ENCODE assay signal across 8 cellular contexts in genomic region chr9:136843159-136843800, GRCh38. TPM values are rescaled to one million over a fixed set of nuclear protein-coding genes. Genes with fewer than 3 reads are reported as not detected.
DNase-seq lines count a peak whose midpoint lies in the region; ATAC-seq and TF ChIP-seq lines count a peak whose summit lies in the region.
"Not testable (repeated sequence)": the region's sequence is repeated elsewhere in the genome, so short reads cannot be mapped to it uniquely, and the experiment has no call there.

No MANE protein-coding gene starts in this region.

- intact Hi-C loops in PC-3 (cut with micrococcal nuclease), result loop anchor here (10.0 kb wide), 1 partner anchor 152 kb away; the partner anchor contains the start of genes CLIC3 and PAXX
- intact Hi-C loops in heart left ventricle (cut with DNase I), result loop anchor here in 4 of 10 donors (5.0 to 10.0 kb wide), 3 partner anchors 48 to 192 kb away; partner anchors contain the start of genes CCDC183 (in 2 of the 4), FUT7 (in 2 of the 4), TMEM141 (in 2 of the 4) and FBXW5 (in 1 of the 4)
- intact Hi-C loops in spleen (cut with DNase I; ENCODE audit: low total_unique reads), result loop anchor here (10.0 kb wide), 1 partner anchor 102 kb away; the partner anchor contains the start of genes C8G and FBXW5

- H3F3A ChIP-seq in GM23338 (replicated peaks; ENCODE audit: low read depth); PC-3 (ENCODE audit: low read length, unreplicated experiment): not testable (repeated sequence)

- not testable (repeated sequence) for H4K20me1 ChIP-seq in GM23338 (replicated peaks; ENCODE audit: insufficient read depth); PC-3 (ENCODE audit: low read length)

- H3K4me1 ChIP-seq in BE2C, result peaks cover 38% of the 10 kb centered on the region
- H3K4me1 ChIP-seq in GM23338 (ENCODE audit: insufficient read depth), result peaks cover 15% of the 10 kb centered on the region; the same call in 1 of the 2 replicates
- H3K4me1 ChIP-seq in PC-3 (ENCODE audit: insufficient read depth, low read length), result not testable (repeated sequence)
- peaks cover 10 to 69% (median 36%) of the 10 kb centered on the region in 12 donors for H3K4me1 ChIP-seq in heart left ventricle
- H3K4me1 ChIP-seq in spleen, result peaks cover 38 to 87% (median 71%) of the 10 kb centered on the region in 6 donors

- ATAC-seq in GM23338; activated CD8-positive, alpha-beta T cell treated with anti-CD3 and anti-CD28 coated beads, Interleukin-2, amount 10 ng/mL, durations not matched to agents 7 days and 5 days; naive thymus-derived CD8-positive, alpha-beta T cell: not testable (repeated sequence)
- ATAC-seq in PC-3 (peak; percentile 2; the same call in 1 of the 2 replicates), heart left ventricle (peak in 1 of 4 donors; percentile 27)

- not testable (repeated sequence) for H3K9me3 Mint-ChIP-seq in GM23338; activated CD8-positive, alpha-beta T cell treated with anti-CD3 and anti-CD28 coated beads, Interleukin-2, amount 10 ng/mL, durations not matched to agents 7 days and 5 days (ENCODE audit: insufficient read depth); brain; naive thymus-derived CD8-positive, alpha-beta T cell

- H3K9me2 ChIP-seq in GM23338 (ENCODE audit: insufficient read depth); PC-3 (replicated peaks; ENCODE audit: low read length): not testable (repeated sequence)

- H3K4me3 Mint-ChIP-seq in GM23338 (peak overlapping the region; percentile 54), brain (peak overlapping the region; percentile 40 to 84 (median 78))
- peak overlapping the region; percentile 56 for H3K4me3 Mint-ChIP-seq in activated CD8-positive, alpha-beta T cell treated with anti-CD3 and anti-CD28 coated beads, Interleukin-2, amount 10 ng/mL, durations not matched to agents 7 days and 5 days
- peak overlapping the region; percentile 48 to 80 (median 70) for H3K4me3 Mint-ChIP-seq in naive thymus-derived CD8-positive, alpha-beta T cell

- H3K27ac ChIP-seq in GM23338 (ENCODE audit: low read depth); PC-3 (ENCODE audit: low read length): not testable (repeated sequence)
- H3K27ac ChIP-seq in heart left ventricle (peak overlapping the region in 3 of 12 donors; percentile 50 to 82 (median 78)), spleen (peak overlapping the region in 5 of 8 donors; percentile 81 to 90 (median 87))

- DNase-seq in BE2C; GM23338 (ENCODE audit: low spot score); PC-3; activated CD8-positive, alpha-beta T cell treated with anti-CD3 and anti-CD28 coated beads, Interleukin-2, amount 10 ng/mL, durations not matched to agents 7 days and 5 days; heart left ventricle; naive thymus-derived CD8-positive, alpha-beta T cell; spleen: not testable (repeated sequence)

- POLR2A ChIA-PET in PC-3 (lab: Charles Lee; ENCODE audit: unreplicated experiment), result not testable (repeated sequence)
- POLR2A ChIA-PET in activated CD8-positive, alpha-beta T cell treated with anti-CD3 and anti-CD28 coated beads, Interleukin-2, amount 10 ng/mL, durations not matched to agents 7 days and 5 days (lab: Charles Lee), result interaction anchor here (0.7 kb wide), 1 partner anchor 35 kb away, joined by 3 read pairs; no protein-coding TSS in a partner anchor
- POLR2A ChIA-PET in naive thymus-derived CD8-positive, alpha-beta T cell (lab: Charles Lee), result interaction anchor here (1.0 to 3.8 kb wide), 7 partner anchors 34 to 192 kb away, joined by 3 to 17 read pairs (median 5); partner anchors contain the start of genes RABL6 and TRAF2

- CTCF ChIA-PET in PC-3 (lab: Charles Lee), result interaction anchor here (1.6 kb wide), 1 partner anchor 59 kb away, joined by 3 read pairs; no protein-coding TSS in a partner anchor
- CTCF ChIA-PET in activated CD8-positive, alpha-beta T cell treated with anti-CD3 and anti-CD28 coated beads, Interleukin-2, amount 10 ng/mL, durations not matched to agents 7 days and 5 days (lab: Charles Lee), result interaction anchor here (0.8 to 4.9 kb wide), 25 partner anchors 9 to 286 kb away, joined by 3 to 37 read pairs (median 5); partner anchors contain the start of genes ABCA2, C8G, FBXW5 and FUT7

- not testable (repeated sequence) for H3K4me2 ChIP-seq in GM23338
- peak overlapping the region; percentile 62 for H3K4me2 ChIP-seq in PC-3 (ENCODE audit: low read length)

- H3K4me3 ChIP-seq in BE2C (ENCODE audit: low read depth, low read length) (peak overlapping the region; percentile 35), GM23338 (peak overlapping the region; percentile 46; the same call in 1 of the 2 replicates), heart left ventricle (peak overlapping the region in 9 of 12 donors; percentile 5 to 70 (median 55)), spleen (peak overlapping the region in 7 of 8 donors; percentile 55 to 95 (median 65))
- H3K4me3 ChIP-seq in PC-3 (ENCODE audit: low read length), result not testable (repeated sequence)

- H3K36me3 ChIP-seq in BE2C (peaks cover 22% of the 10 kb centered on the region), heart left ventricle (peaks cover 0 to 28% (median 13%) of the 10 kb centered on the region in 9 donors), spleen (peaks cover 0 to 48% (median 22%) of the 10 kb centered on the region in 6 donors)
- not testable (repeated sequence) for H3K36me3 ChIP-seq in GM23338 (ENCODE audit: insufficient read depth); PC-3 (ENCODE audit: low read depth, low read length)

- H2AFZ ChIP-seq in GM23338; PC-3 (ENCODE audit: low read length): not testable (repeated sequence)

- not testable (repeated sequence) for TF ChIP-seq POLR2A in heart left ventricle (IDR thresholded peaks at IDR 0.05); spleen (IDR thresholded peaks at IDR 0.05)

- not testable (repeated sequence) for H3K79me2 ChIP-seq in GM23338 (replicated peaks; ENCODE audit: insufficient read depth); PC-3 (ENCODE audit: low read length)

- TF ChIP-seq CTCF in BE2C (IDR thresholded peaks at IDR 0.05; ENCODE audit: low read depth, low read length); GM23338 (conservative IDR thresholded peaks at IDR 0.05; ENCODE audit: low read depth in 2 of 2); PC-3 (conservative IDR thresholded peaks at IDR 0.05; ENCODE audit: low read depth, low read length); brain (conservative IDR thresholded peaks at IDR 0.05); heart left ventricle (IDR thresholded peaks at IDR 0.05); spleen (IDR thresholded peaks at IDR 0.05 in 8 of 11, conservative IDR thresholded peaks at IDR 0.05 in 3 of 11): not testable (repeated sequence)

- H3K4me1 Mint-ChIP-seq in GM23338 (peaks cover 26% of the 10 kb centered on the region), brain (peaks cover 37% of the 10 kb centered on the region)
- peaks cover 23% of the 10 kb centered on the region for H3K4me1 Mint-ChIP-seq in activated CD8-positive, alpha-beta T cell treated with anti-CD3 and anti-CD28 coated beads, Interleukin-2, amount 10 ng/mL, durations not matched to agents 7 days and 5 days (ENCODE audit: low read depth)
- H3K4me1 Mint-ChIP-seq in naive thymus-derived CD8-positive, alpha-beta T cell, result peaks cover 13 to 29% (median 23%) of the 10 kb centered on the region in 4 donors

- not testable (repeated sequence) for H3K27me3 ChIP-seq in BE2C; PC-3 (ENCODE audit: low read length)
- H3K27me3 ChIP-seq in GM23338 (ENCODE audit: insufficient read depth), result peaks cover 13% of the 10 kb centered on the region
- peaks cover 0 to 44% (median 19%) of the 10 kb centered on the region in 9 donors for H3K27me3 ChIP-seq in heart left ventricle
- H3K27me3 ChIP-seq in spleen (replicated peaks in 1 of 7), result peaks cover 0 to 53% (median 44%) of the 10 kb centered on the region in 7 donors

- H3K9me3 ChIP-seq in BE2C; PC-3 (ENCODE audit: low read length); heart left ventricle; spleen: not testable (repeated sequence)

- peaks cover 52% of the 10 kb centered on the region for H3K27me3 Mint-ChIP-seq in GM23338 (ENCODE audit: insufficient read depth, low read depth, poor library complexity)
- peaks cover 13% of the 10 kb centered on the region for H3K27me3 Mint-ChIP-seq in activated CD8-positive, alpha-beta T cell treated with anti-CD3 and anti-CD28 coated beads, Interleukin-2, amount 10 ng/mL, durations not matched to agents 7 days and 5 days (ENCODE audit: low read depth)
- H3K27me3 Mint-ChIP-seq in brain, result not testable (repeated sequence)
- peaks cover 0 to 26% (median 2%) of the 10 kb centered on the region in 5 donors for H3K27me3 Mint-ChIP-seq in naive thymus-derived CD8-positive, alpha-beta T cell

- not testable (repeated sequence) for H3K27ac Mint-ChIP-seq in GM23338; activated CD8-positive, alpha-beta T cell treated with anti-CD3 and anti-CD28 coated beads, Interleukin-2, amount 10 ng/mL, durations not matched to agents 7 days and 5 days
- H3K27ac Mint-ChIP-seq in brain, result peak overlapping the region in 3 of 5 experiments; percentile 76 to 81 (median 80)
- H3K27ac Mint-ChIP-seq in naive thymus-derived CD8-positive, alpha-beta T cell, result peak overlapping the region in 6 of 10 donors; percentile 24 to 73 (median 66)

- H3K9ac ChIP-seq in PC-3 (ENCODE audit: low read length), result not testable (repeated sequence)

- 17 to 23% (median 22%) methylated on average over 6 to 21 of the region's 21 CpGs for WGBS in heart left ventricle, 4 donors
- 8 to 19% (median 12%) methylated on average over 11 to 20 of the region's 21 CpGs for WGBS in spleen, 5 donors

- not testable (repeated sequence) for BruUV-seq in PC-3 (replicated peaks; lab: Mats Ljungman, UMichigan)

- H3K36me3 Mint-ChIP-seq in GM23338 (ENCODE audit: low read depth), result peaks cover 11% of the 10 kb centered on the region
- H3K36me3 Mint-ChIP-seq in activated CD8-positive, alpha-beta T cell treated with anti-CD3 and anti-CD28 coated beads, Interleukin-2, amount 10 ng/mL, durations not matched to agents 7 days and 5 days (ENCODE audit: low read depth), result peaks cover 17% of the 10 kb centered on the region
- not testable (repeated sequence) for H3K36me3 Mint-ChIP-seq in brain
- H3K36me3 Mint-ChIP-seq in naive thymus-derived CD8-positive, alpha-beta T cell, result peaks cover 0 to 13% (median 0%) of the 10 kb centered on the region in 3 donors

RNA-seq across cellular contexts. Expression of gene AJM1, which starts 1.0 kb away (rescaled TPM):
- 37.9 TPM for polyA plus RNA-seq in BE2C (2012; ENCODE audit: insufficient read depth, insufficient read length, low read depth)
- 0.12 and 0.49 TPM in 2 replicates for total RNA-seq in GM23338 (2014; rRNA removed; shearing (Covaris generic))
- polyA plus RNA-seq in GM23338 (2016; fragmentation: Nextera tagmentation; extraction: Ambion mirVana) (0.28 and 0.36 TPM in 2 replicates), brain (ENCODE audit: insufficient read depth, low read depth, low replicate concordance) (10.5 TPM), heart left ventricle (1 to 10 TPM; 2.8 to 5.5 TPM), spleen (1 to 10 TPM in 2 of 3 donors, under 1 TPM in 1; 0.91 to 3.9 (median 1.0) TPM)
- total RNA-seq in PC-3 (2014; rRNA removed) (1.4 and 2.6 TPM in 2 replicates), heart left ventricle (1 to 10 TPM; 2.6 to 7.0 (median 6.2) TPM), spleen (10 to 100 TPM in 1 of 7 donors, 1 to 10 TPM in 6; 3.3 to 13.1 (median 6.3) TPM)
- 1 to 10 TPM; 5.3 to 5.6 TPM for total RNA-seq in activated CD8-positive, alpha-beta T cell treated with anti-CD3 and anti-CD28 coated beads, Interleukin-2, amount 10 ng/mL, durations not matched to agents 7 days and 5 days
- 1 to 10 TPM; 1.3 TPM for total RNA-seq in naive thymus-derived CD8-positive, alpha-beta T cell
- polyA plus RNA-seq in naive thymus-derived CD8-positive, alpha-beta T cell, result under 1 TPM in 2 of 3 donors, not detected in 1; 0.05 to 0.10 TPM

RNA-seq across cellular contexts. Expression of gene PHPT1, which starts 5.9 kb away (rescaled TPM):
- 544 TPM for polyA plus RNA-seq in BE2C (2012; ENCODE audit: insufficient read depth, insufficient read length, low read depth)
- 67.1 and 86.2 TPM in 2 replicates for total RNA-seq in GM23338 (2014; rRNA removed; shearing (Covaris generic))
- polyA plus RNA-seq in GM23338 (2016; fragmentation: Nextera tagmentation; extraction: Ambion mirVana) (437 and 509 TPM in 2 replicates), brain (ENCODE audit: insufficient read depth, low read depth, low replicate concordance) (259 TPM), heart left ventricle (100 to 1,000 TPM; 225 to 717 TPM), spleen (100 to 1,000 TPM in 2 of 3 donors, 10 to 100 TPM in 1; 95.9 to 117 (median 106) TPM)
- total RNA-seq in PC-3 (2014; rRNA removed) (83.2 and 111 TPM in 2 replicates), heart left ventricle (100 to 1,000 TPM; 230 to 386 (median 266) TPM), spleen (10 to 100 TPM; 32.3 to 71.0 (median 63.3) TPM)
- 100 to 1,000 TPM; 108 to 119 TPM for total RNA-seq in activated CD8-positive, alpha-beta T cell treated with anti-CD3 and anti-CD28 coated beads, Interleukin-2, amount 10 ng/mL, durations not matched to agents 7 days and 5 days
- 10 to 100 TPM; 25.2 to 29.6 TPM for total RNA-seq in naive thymus-derived CD8-positive, alpha-beta T cell
- 10 to 100 TPM; 82.6 to 98.1 (median 83.1) TPM for polyA plus RNA-seq in naive thymus-derived CD8-positive, alpha-beta T cell

RNA-seq across cellular contexts. Expression of gene MAMDC4, which starts 8.9 kb away (rescaled TPM):
- 4.4 TPM for polyA plus RNA-seq in BE2C (2012; ENCODE audit: insufficient read depth, insufficient read length, low read depth)
- 4.1 and 6.8 TPM in 2 replicates for total RNA-seq in GM23338 (2014; rRNA removed; shearing (Covaris generic))
- 1.7 and 2.7 TPM in 2 replicates for polyA plus RNA-seq in GM23338 (2016; fragmentation: Nextera tagmentation; extraction: Ambion mirVana)
- 3.0 and 5.3 TPM in 2 replicates for total RNA-seq in PC-3 (2014; rRNA removed)
- 10 to 100 TPM; 14.7 to 15.8 TPM for total RNA-seq in activated CD8-positive, alpha-beta T cell treated with anti-CD3 and anti-CD28 coated beads, Interleukin-2, amount 10 ng/mL, durations not matched to agents 7 days and 5 days
- polyA plus RNA-seq in brain (ENCODE audit: insufficient read depth, low read depth, low replicate concordance), result 0.93 TPM
- 1 to 10 TPM; 2.9 to 8.3 (median 6.1) TPM for total RNA-seq in heart left ventricle
- polyA plus RNA-seq in heart left ventricle, result 10 to 100 TPM in 1 of 2 donors, 1 to 10 TPM in 1; 4.5 to 14.9 TPM
- 1 to 10 TPM; 6.3 to 7.5 TPM for total RNA-seq in naive thymus-derived CD8-positive, alpha-beta T cell
- under 1 TPM in 2 of 3 donors, not detected in 1; 0.14 to 0.35 TPM for polyA plus RNA-seq in naive thymus-derived CD8-positive, alpha-beta T cell
- total RNA-seq in spleen, result 10 to 100 TPM in 5 of 7 donors, 1 to 10 TPM in 2; 5.4 to 20.8 (median 11.3) TPM
- polyA plus RNA-seq in spleen, result 10 to 100 TPM in 2 of 3 donors, 1 to 10 TPM in 1; 4.9 to 32.0 (median 12.7) TPM

RNA-seq across cellular contexts. Expression of gene EDF1, which starts 22.8 kb away (rescaled TPM):
- polyA plus RNA-seq in BE2C (2012; ENCODE audit: insufficient read depth, insufficient read length, low read depth), result 1,797 TPM
- total RNA-seq in GM23338 (2014; rRNA removed; shearing (Covaris generic)), result 273 and 326 TPM in 2 replicates
- polyA plus RNA-seq in GM23338 (2016; fragmentation: Nextera tagmentation; extraction: Ambion mirVana) (793 and 860 TPM in 2 replicates), brain (ENCODE audit: insufficient read depth, low read depth, low replicate concordance) (974 TPM), heart left ventricle (100 to 1,000 TPM; 454 to 605 TPM), spleen (100 to 1,000 TPM; 347 to 462 (median 441) TPM)
- total RNA-seq in PC-3 (2014; rRNA removed) (544 and 562 TPM in 2 replicates), heart left ventricle (100 to 1,000 TPM; 289 to 467 (median 341) TPM), spleen (100 to 1,000 TPM; 184 to 241 (median 225) TPM)
- total RNA-seq in activated CD8-positive, alpha-beta T cell treated with anti-CD3 and anti-CD28 coated beads, Interleukin-2, amount 10 ng/mL, durations not matched to agents 7 days and 5 days, result 100 to 1,000 TPM; 279 to 310 TPM
- total RNA-seq in naive thymus-derived CD8-positive, alpha-beta T cell, result 100 to 1,000 TPM; 291 to 301 TPM
- polyA plus RNA-seq in naive thymus-derived CD8-positive, alpha-beta T cell, result 100 to 1,000 TPM; 319 to 403 (median 380) TPM

RNA-seq across cellular contexts. Expression of gene RABL6, which starts 35.5 kb away (rescaled TPM):
- 164 TPM for polyA plus RNA-seq in BE2C (2012; ENCODE audit: insufficient read depth, insufficient read length, low read depth)
- total RNA-seq in GM23338 (2014; rRNA removed; shearing (Covaris generic)), result 117 and 127 TPM in 2 replicates
- polyA plus RNA-seq in GM23338 (2016; fragmentation: Nextera tagmentation; extraction: Ambion mirVana), result 59.1 and 66.7 TPM in 2 replicates
- 84.3 and 113 TPM in 2 replicates for total RNA-seq in PC-3 (2014; rRNA removed)
- total RNA-seq in activated CD8-positive, alpha-beta T cell treated with anti-CD3 and anti-CD28 coated beads, Interleukin-2, amount 10 ng/mL, durations not matched to agents 7 days and 5 days, result 100 to 1,000 TPM; 117 to 118 TPM
- 170 TPM for polyA plus RNA-seq in brain (ENCODE audit: insufficient read depth, low read depth, low replicate concordance)
- 10 to 100 TPM; 59.4 to 82.2 (median 71.6) TPM for total RNA-seq in heart left ventricle
- 10 to 100 TPM; 63.5 to 90.8 TPM for polyA plus RNA-seq in heart left ventricle
- 10 to 100 TPM; 72.3 to 74.5 TPM for total RNA-seq in naive thymus-derived CD8-positive, alpha-beta T cell
- polyA plus RNA-seq in naive thymus-derived CD8-positive, alpha-beta T cell, result 10 to 100 TPM; 11.6 to 17.2 (median 11.9) TPM
- 10 to 100 TPM; 47.9 to 68.2 (median 58.2) TPM for total RNA-seq in spleen
- polyA plus RNA-seq in spleen, result 10 to 100 TPM; 32.7 to 70.0 (median 38.3) TPM
